4 cellular contexts compared by ENCODE assay signal in the genomic region with DNA sequence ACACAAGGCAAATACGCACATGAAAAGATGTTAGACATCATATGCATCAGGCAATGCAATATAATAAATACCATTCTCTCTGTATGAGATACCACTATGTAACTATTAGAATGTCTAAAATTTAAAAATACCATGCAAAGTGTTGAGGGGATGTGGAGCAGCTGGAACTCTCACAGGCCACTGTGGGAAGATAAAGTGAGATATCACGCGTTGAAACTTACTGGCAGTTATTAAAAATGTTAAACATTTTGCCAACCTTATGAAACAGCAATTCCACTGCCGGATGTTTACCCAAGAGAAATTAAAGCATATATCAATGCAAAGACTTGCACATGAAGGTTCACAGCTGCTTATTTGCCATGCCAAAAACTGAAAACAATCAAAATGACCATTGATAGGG.
"Had no signal": no experiment of that assay in that cellular context is flagged by ENCODE, and none has a peak within 500 bp of the region (broad histone marks: within the 10 kb centered on the region; RNA-seq: fewer than 3 reads in every experiment).

No MANE protein-coding gene starts in this region.

- DNase-seq: IMR-90, KBM-7, KG1 had no signal

- H3K4me3 ChIP-seq: K562 had no signal
